Comparison of ENCODE assay signal across 1 cellular context in the genomic region with DNA sequence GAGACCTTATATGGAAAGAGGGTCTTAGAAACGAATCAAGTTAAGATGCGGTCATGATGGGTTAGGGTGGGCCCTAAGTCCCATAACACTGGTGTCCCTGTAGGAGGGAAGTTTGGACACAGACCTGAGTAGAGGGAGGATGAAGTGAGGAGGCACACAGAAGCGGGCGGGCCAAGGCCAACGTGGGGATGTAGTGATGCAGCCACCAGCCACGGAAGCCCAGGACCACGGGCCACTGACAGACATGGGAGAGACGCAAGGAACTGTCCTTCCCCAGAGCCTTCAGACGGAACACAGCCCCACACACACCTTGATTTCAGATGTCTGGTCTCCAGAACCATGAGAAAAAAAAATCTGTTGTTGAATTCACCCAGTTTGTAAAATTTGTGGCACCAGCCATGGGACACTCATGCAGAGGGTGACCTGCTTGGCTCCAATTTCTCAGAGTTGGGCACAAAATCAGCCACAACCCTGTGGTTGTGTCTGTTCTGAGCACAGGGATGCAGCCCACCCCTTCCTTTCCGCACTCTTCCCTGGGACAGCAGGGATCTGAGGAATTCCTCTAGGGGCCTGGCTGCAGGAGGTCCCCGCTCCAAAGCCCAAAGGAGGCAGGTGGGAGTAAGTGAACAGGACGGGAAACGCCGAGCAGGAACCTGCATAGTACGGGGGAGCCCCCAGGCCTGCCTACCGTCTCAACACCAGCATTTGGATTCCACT.
TF ChIP-seq lines count a peak whose summit lies in the region.

No MANE protein-coding gene starts in this region.

TF ChIP-seq in H1, 55 proteins besides CTCF, POLR2A, EP300 and RAD21:
- no peak for TF ChIP-seq RXRA (IDR thresholded peaks at IDR 0.05; ENCODE audit: insufficient read depth, low read depth, low read length)
- TF ChIP-seq, protein P1, sequence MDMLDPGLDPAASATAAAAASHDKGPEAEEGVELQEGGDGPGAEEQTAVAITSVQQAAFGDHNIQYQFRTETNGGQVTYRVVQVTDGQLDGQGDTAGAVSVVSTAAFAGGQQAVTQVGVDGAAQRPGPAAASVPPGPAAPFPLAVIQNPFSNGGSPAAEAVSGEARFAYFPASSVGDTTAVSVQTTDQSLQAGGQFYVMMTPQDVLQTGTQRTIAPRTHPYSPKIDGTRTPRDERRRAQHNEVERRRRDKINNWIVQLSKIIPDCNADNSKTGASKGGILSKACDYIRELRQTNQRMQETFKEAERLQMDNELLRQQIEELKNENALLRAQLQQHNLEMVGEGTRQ (IDR thresholded peaks at IDR 0.05; ENCODE audit: low read length) = no peak
- TF ChIP-seq SP1 (IDR thresholded peaks at IDR 0.05; ENCODE audit: low read depth, low read length) = no peak
- TF ChIP-seq SIX5 (IDR thresholded peaks at IDR 0.05; ENCODE audit: low read depth, low read length) = no peak
